Comparison of ENCODE assay signal across 13 cellular contexts in genomic region chr15:32818758-32819405, GRCh38.
DNase-seq lines count a peak whose midpoint lies in the region; ATAC-seq, FAIRE-seq and TF ChIP-seq lines count a peak whose summit lies in the region.
"Had no signal": no experiment of that assay in that cellular context is flagged by ENCODE, and none has a peak within 500 bp of the region (broad histone marks: within the 10 kb centered on the region; RNA-seq: fewer than 3 reads in every experiment).

No MANE protein-coding gene starts in this region.

- in situ Hi-C loops in K562 (cut with MboI): no loop called here
- in situ Hi-C loops in KBM-7 (cut with MboI; ENCODE audit: low pct_unique_long_range_greater_than_20kb, low sequenced_read_pairs): no loop called here

- H3K36me3 Mint-ChIP-seq in activated naive CD4-positive, alpha-beta T cell treated with anti-CD3 and anti-CD28 coated beads, Interleukin-2, amount 50 U/mL, for 72 hours: no peaks in the 10 kb centered on the region
- H3K36me3 Mint-ChIP-seq: activated naive CD4-positive, alpha-beta T cell treated with anti-CD3 and anti-CD28 coated beads, Interleukin-2, amount 50 U/mL, for 24 hours; stimulated activated memory B cell treated with anti-CD40 and anti-IgM and Interleukin-4, amounts not matched to agents 10 μg/mL and 1 μg/mL and 100 μg/mL, for 72 hours had no signal

- no peak for TF ChIP-seq POLR2A in K562 (conservative IDR thresholded peaks at IDR 0.05)

- no peaks in the 10 kb centered on the region for H3K36me3 ChIP-seq in K562 (ENCODE audit: control insufficient read depth, insufficient read depth, low read length)
- no peaks in the 10 kb centered on the region for H3K36me3 ChIP-seq in neural cell (ENCODE audit: insufficient read depth, low read length)

- H3K27me3 ChIP-seq in K562 (ENCODE audit: control insufficient read depth in 2 of 2, insufficient read depth in 2 of 2, low read length in 2 of 2) (no peaks in the 10 kb centered on the region), neural cell (ENCODE audit: insufficient read depth, low read depth, low read length) (no peaks in the 10 kb centered on the region)

- no peaks in the 10 kb centered on the region for H3F3A ChIP-seq in neural cell (ENCODE audit: insufficient read depth, low read length, poor library complexity, severe bottlenecking)

- no peak for FAIRE-seq in K562 (lab: Jason Lieb, UNC)

- H3K4me3 ChIP-seq in K562: no peak overlapping the region
- no peak overlapping the region for H3K4me3 ChIP-seq in neural cell (ENCODE audit: low read length)

- no TSS peak for BruUV-seq in K562 (replicated peaks; lab: Mats Ljungman, UMichigan)

- TF ChIP-seq EP300 in K562 (IDR thresholded peaks at IDR 0.05; ENCODE audit: low read length): no peak
- TF ChIP-seq EP300 in neural cell (conservative IDR thresholded peaks at IDR 0.05; ENCODE audit: poor library complexity, severe bottlenecking): no peak

- ATAC-seq in K562: no peak
- ATAC-seq in activated naive CD4-positive, alpha-beta T cell treated with anti-CD3 and anti-CD28 coated beads, Interleukin-2, amount 50 U/mL, for 72 hours: no peak
- ATAC-seq in HG03097 (IDR thresholded peaks at IDR 0.05; ENCODE audit: low FRiP score, unreplicated experiment): no peak
- ATAC-seq: esophagus mucosa; stimulated activated memory B cell treated with anti-CD40 and anti-IgM and Interleukin-4, amounts not matched to agents 10 μg/mL and 1 μg/mL and 100 μg/mL, for 72 hours had no signal

- H2AFZ ChIP-seq in K562 (ENCODE audit: low read depth, low read length) (no peak overlapping the region), neural cell (ENCODE audit: low read depth, low read length) (no peak overlapping the region)

- no peak overlapping the region for H3K27ac Mint-ChIP-seq in activated naive CD4-positive, alpha-beta T cell treated with anti-CD3 and anti-CD28 coated beads, Interleukin-2, amount 50 U/mL, for 72 hours
- H3K27ac Mint-ChIP-seq: activated B cell treated with CpG ODN at 0.5 μM for 24 hours; activated naive CD4-positive, alpha-beta T cell treated with anti-CD3 and anti-CD28 coated beads, Interleukin-2, amount 50 U/mL, for 24 hours; stimulated activated memory B cell treated with anti-CD40 and anti-IgM and Interleukin-4, amounts not matched to agents 10 μg/mL and 1 μg/mL and 100 μg/mL, for 72 hours had no signal

- H3K79me2 ChIP-seq in K562 (ENCODE audit: control insufficient read depth, insufficient read depth, low read length) (no peaks in the 10 kb centered on the region), neural cell (replicated peaks; ENCODE audit: insufficient read depth, low read length) (no peaks in the 10 kb centered on the region)

- TF ChIP-seq RAD21 in K562 (CRISPR knock-in tag; conservative IDR thresholded peaks at IDR 0.05 in 1 of 2, IDR thresholded peaks at IDR 0.05 in 1 of 2) (no peak), neural cell (conservative IDR thresholded peaks at IDR 0.05) (no peak)

- H3K9me1 ChIP-seq in K562 (ENCODE audit: control insufficient read depth, insufficient read depth, low read length): no peaks in the 10 kb centered on the region

- no peaks in the 10 kb centered on the region for H3K9me3 ChIP-seq in K562 (replicated peaks; ENCODE audit: control insufficient read depth, insufficient read depth, low read depth, low read length)
- no peaks in the 10 kb centered on the region for H3K9me3 ChIP-seq in neural cell (ENCODE audit: low read length)

- H3K9ac ChIP-seq in K562 (ENCODE audit: insufficient read depth in 1 of 2, low read depth in 2 of 2, low read length in 2 of 2) (no peak overlapping the region), neural cell (ENCODE audit: low read length) (no peak overlapping the region)

- H3K27ac ChIP-seq in K562 (ENCODE audit: extremely low read depth, low read depth, low read length) (no peak overlapping the region), neural cell (ENCODE audit: low read length) (no peak overlapping the region)

- H3K4me2 ChIP-seq in K562 (ENCODE audit: insufficient read depth, low read length): no peak overlapping the region
- H3K4me2 ChIP-seq in neural cell (ENCODE audit: low read length): no peak overlapping the region

- POLR2A ChIA-PET in K562 (lab: Yijun Ruan, JAX): interaction anchor here (1.3 kb wide), 1 partner anchor 10 kb away, joined by 3 read pairs; no protein-coding TSS in a partner anchor

- TF ChIP-seq CTCF in K562 (IDR thresholded peaks at IDR 0.05 in 2 of 3, conservative IDR thresholded peaks at IDR 0.05 in 1 of 3; ENCODE audit: insufficient read depth in 2 of 3, low read depth in 1 of 3, low read length in 3 of 3) (no peak), neural cell (IDR thresholded peaks at IDR 0.05; ENCODE audit: poor library complexity, severe bottlenecking) (no peak)

- H4K20me1 ChIP-seq in K562 (replicated peaks; ENCODE audit: control insufficient read depth, insufficient read depth, low read length) (no peaks in the 10 kb centered on the region), neural cell (ENCODE audit: insufficient read depth) (no peaks in the 10 kb centered on the region)

- CTCF ChIA-PET in K562 (lab: Yijun Ruan, JAX; ENCODE audit: low intra/inter-chr PET ratio): no interaction called here

- H3K4me1 ChIP-seq in K562 (replicated peaks in 1 of 2; ENCODE audit: control insufficient read depth in 2 of 2, insufficient read depth in 2 of 2, low read length in 2 of 2): no peaks in the 10 kb centered on the region

- no peaks in the 10 kb centered on the region for H3K9me3 Mint-ChIP-seq in activated naive CD4-positive, alpha-beta T cell treated with anti-CD3 and anti-CD28 coated beads, Interleukin-2, amount 50 U/mL, for 72 hours
- H3K9me3 Mint-ChIP-seq: activated B cell treated with CpG ODN at 0.5 μM for 24 hours; activated naive CD4-positive, alpha-beta T cell treated with anti-CD3 and anti-CD28 coated beads, Interleukin-2, amount 50 U/mL, for 24 hours; stimulated activated memory B cell treated with anti-CD40 and anti-IgM and Interleukin-4, amounts not matched to agents 10 μg/mL and 1 μg/mL and 100 μg/mL, for 72 hours had no signal

- DNase-seq in DMS 273 (lab: John Stamatoyannopoulos, UW; ENCODE audit: unreplicated experiment) (peak; percentile 72), NCI-H1930 (lab: John Stamatoyannopoulos, UW) (peak; percentile 19 to 49), K562 (ENCODE audit: extremely low read depth in 1 of 4, low spot score in 3 of 4) (no peak), NCI-H128 (lab: John Stamatoyannopoulos, UW; ENCODE audit: unreplicated experiment) (no peak), KBM-7 (no peak)
- no peak for DNase-seq in activated naive CD4-positive, alpha-beta T cell treated with anti-CD3 and anti-CD28 coated beads, Interleukin-2, amount 50 U/mL, for 72 hours (ENCODE audit: low spot score in 2 of 2)
- DNase-seq: activated B cell treated with CpG ODN at 0.5 μM for 24 hours, DMS153 had no signal

- no peaks in the 10 kb centered on the region for H3K9me2 ChIP-seq in neural cell (ENCODE audit: insufficient read depth, low read length)

- intact Hi-C loops in K562 (cut with micrococcal nuclease): no loop called here

- 2% methylated on average over 10 of the region's 10 CpGs for WGBS in K562 (ENCODE audit: insufficient coverage, low coverage, missing lambda C conversion rate)

TF ChIP-seq in K562, 482 proteins besides CTCF, POLR2A, EP300 and RAD21 (continues in another document):
- TF ChIP-seq ARHGAP35 (IDR thresholded peaks at IDR 0.05; ENCODE audit: partially characterized antibody): no peak
- peak; percentile 60 for TF ChIP-seq MEIS2 (IDR thresholded peaks at IDR 0.05; ENCODE audit: partially characterized antibody)
- TF ChIP-seq PYGO2 (tag; IDR thresholded peaks at IDR 0.05): no peak

TF ChIP-seq in neural cell, 6 proteins besides CTCF, POLR2A, EP300 and RAD21:
- TF ChIP-seq POLR2AphosphoS5 (IDR thresholded peaks at IDR 0.05) (peak; percentile 52), SMC3 (conservative IDR thresholded peaks at IDR 0.05; ENCODE audit: poor library complexity) (no peak), TAF1 (IDR thresholded peaks at IDR 0.05; ENCODE audit: low read depth) (no peak), REST (IDR thresholded peaks at IDR 0.05; ENCODE audit: borderline replicate concordance) (no peak)

Comparison
In these comparisons a context has a peak if more than half of its experiments do, and no peak if none do; other contexts are left out.
1. DNase-seq: peak in DMS 273 (single experiment) and NCI-H1930 (2 of 2); none in K562 (0 of 4), activated naive CD4-positive, alpha-beta T cell treated with anti-CD3 and anti-CD28 coated beads, Interleukin-2, amount 50 U/mL, for 72 hours (0 of 2), NCI-H128 (single experiment) and KBM-7 (single experiment).